In genomic region chr3:192879346-192880031, GRCh38 we compare ENCODE assay signal across 9 cellular contexts. TPM values are rescaled to one million over a fixed set of nuclear protein-coding genes. Genes with fewer than 3 reads are reported as not detected.
DNase-seq lines count a peak whose midpoint lies in the region; ATAC-seq and TF ChIP-seq lines count a peak whose summit lies in the region.
"Had no signal": no experiment of that assay in that cellular context is flagged by ENCODE, and none has a peak within 500 bp of the region (broad histone marks: within the 10 kb centered on the region; RNA-seq: fewer than 3 reads in every experiment).

No MANE protein-coding gene starts in this region.

- H3K36me3 ChIP-seq in skeletal muscle satellite cell (ENCODE audit: insufficient read depth, low read length) (no peaks in the 10 kb centered on the region), transverse colon (no peaks in the 10 kb centered on the region)

- no peaks in the 10 kb centered on the region for H3K27me3 ChIP-seq in skeletal muscle satellite cell (ENCODE audit: control insufficient read depth, insufficient read depth, low read length)
- H3K27me3 ChIP-seq in transverse colon: no peaks in the 10 kb centered on the region

- ATAC-seq in GM21576 (IDR thresholded peaks at IDR 0.05; ENCODE audit: unreplicated experiment): no peak
- ATAC-seq in GM21381 (IDR thresholded peaks at IDR 0.05; ENCODE audit: unreplicated experiment): no peak

- peaks cover 30% of the 10 kb centered on the region for H3K4me1 ChIP-seq in skeletal muscle satellite cell (ENCODE audit: control insufficient read depth, insufficient read depth, low read length)
- no peaks in the 10 kb centered on the region for H3K4me1 ChIP-seq in transverse colon

- H3K4me2 ChIP-seq in skeletal muscle satellite cell (ENCODE audit: low read length): peak overlapping the region; percentile 41

- H3K9me3 ChIP-seq in skeletal muscle satellite cell (replicated peaks; ENCODE audit: low read length) (no peaks in the 10 kb centered on the region), transverse colon (no peaks in the 10 kb centered on the region)

- intact Hi-C loops in transverse colon (cut with DNase I; ENCODE audit: low total_unique reads): no loop called here

- no peak overlapping the region for H3K27ac ChIP-seq in transverse colon
- H3K27ac ChIP-seq: VCaP had no signal

- DNase-seq in HFF-Myc (ENCODE audit: extremely low read depth, low read depth) (peak; percentile 94), SW480 (ENCODE audit: low spot score) (peak; percentile 91), glomerular visceral epithelial cell (ENCODE audit: extremely low spot score) (peak; percentile 96), transverse colon (no peak)
- DNase-seq: KBM-7 had no signal

- TF ChIP-seq POLR2A in transverse colon (IDR thresholded peaks at IDR 0.05): no peak

- peak overlapping the region; percentile 31 for H3K9ac ChIP-seq in skeletal muscle satellite cell (ENCODE audit: low read depth, low read length)

- H3K4me3 ChIP-seq in HFF-Myc (replicated peaks; ENCODE audit: low read depth, low read length) (peak overlapping the region; percentile 3; the same call in 1 of the 2 replicates), skeletal muscle satellite cell (ENCODE audit: low read length) (no peak overlapping the region), transverse colon (no peak overlapping the region)

- 83 to 85% methylated on average over 6 to 8 of the region's 8 CpGs for WGBS in transverse colon (ENCODE audit: low coverage in 1 of 2), 2 donors

- no peak for TF ChIP-seq CTCF in HFF-Myc (IDR thresholded peaks at IDR 0.05; ENCODE audit: low read depth, low read length, missing control alignments)
- TF ChIP-seq CTCF in transverse colon (IDR thresholded peaks at IDR 0.05): no peak

- in situ Hi-C loops in transverse colon (cut with MboI; ENCODE audit: low pct_ligation_motif_present in 1 of 4, low pct_unique_long_range_greater_than_20kb in 1 of 4, low sequenced_read_pairs in 3 of 4): no loop called here

- TF ChIP-seq EP300 in transverse colon (IDR thresholded peaks at IDR 0.05; ENCODE audit: low read depth): no peak

RNA-seq across cellular contexts. Expression of gene MB21D2, which starts 38.2 kb away (rescaled TPM):
- total RNA-seq in skeletal muscle satellite cell (2012; rRNA removed): 7.2 and 7.6 TPM in 2 replicates
- total RNA-seq in transverse colon: 1 to 10 TPM; 1.5 to 8.4 (median 4.2) TPM
